Comparison of ENCODE assay signal across 1 cellular context in the genomic region with DNA sequence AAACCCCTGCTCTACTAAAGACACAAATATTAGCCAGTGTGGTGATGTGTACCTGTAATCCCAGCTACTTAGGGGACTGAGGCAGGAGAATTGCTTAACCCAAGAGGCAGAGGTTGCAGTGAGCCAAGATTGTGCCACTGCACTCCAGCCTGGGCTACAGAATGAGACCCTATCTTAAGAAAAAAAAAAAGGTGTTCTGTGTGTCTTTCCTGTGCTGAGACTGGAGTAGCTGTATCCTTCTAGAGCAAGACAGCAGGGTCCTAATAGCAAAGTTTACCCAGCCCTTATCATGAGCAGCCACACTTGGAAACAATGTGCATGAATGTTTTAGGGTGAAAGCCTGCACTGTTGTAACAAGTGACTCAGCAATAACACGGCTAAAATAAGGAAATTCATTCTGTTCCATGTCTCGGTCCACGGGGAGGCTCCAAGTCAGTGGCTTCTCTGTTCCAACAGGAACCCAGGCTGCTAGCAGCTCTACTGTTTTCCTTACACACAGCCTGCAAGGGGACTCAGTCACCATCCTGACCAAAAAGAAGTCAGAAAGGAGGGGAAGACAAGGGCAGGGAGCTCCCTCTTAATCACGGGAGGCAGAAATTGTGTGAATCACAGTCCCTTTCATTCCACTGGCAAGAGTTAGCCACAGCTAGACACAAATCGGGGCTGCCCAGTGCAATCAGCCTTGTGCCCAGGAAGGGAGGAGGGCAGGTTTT.
TF ChIP-seq lines count a peak whose summit lies in the region.

No MANE protein-coding gene starts in this region.

TF ChIP-seq in K562, 482 proteins besides CTCF, POLR2A, EP300 and RAD21 (continued from another document and continues in another):
- TF ChIP-seq NONO (IDR thresholded peaks at IDR 0.05; ENCODE audit: low read depth in 2 of 2, low read length in 1 of 2): peak in 1 of 2 experiments; percentile 87; a peak in 1 of 4 replicates
- no peak for TF ChIP-seq DNMT1 (IDR thresholded peaks at IDR 0.05)
- no peak for TF ChIP-seq RBM39 (optimal IDR thresholded peaks at IDR 0.05; ENCODE audit: low read depth, low read length)
- no peak for TF ChIP-seq CSDE1 (IDR thresholded peaks at IDR 0.05)
- TF ChIP-seq RBM17 (IDR thresholded peaks at IDR 0.05; ENCODE audit: borderline replicate concordance, low read depth, low read length): no peak
- no peak for TF ChIP-seq ZNF408 (CRISPR knock-in tag; IDR thresholded peaks at IDR 0.05; ENCODE audit: low read depth)
- peak; percentile 88 for TF ChIP-seq FOSL1 (tag; conservative IDR thresholded peaks at IDR 0.05)
- TF ChIP-seq, protein P1, sequence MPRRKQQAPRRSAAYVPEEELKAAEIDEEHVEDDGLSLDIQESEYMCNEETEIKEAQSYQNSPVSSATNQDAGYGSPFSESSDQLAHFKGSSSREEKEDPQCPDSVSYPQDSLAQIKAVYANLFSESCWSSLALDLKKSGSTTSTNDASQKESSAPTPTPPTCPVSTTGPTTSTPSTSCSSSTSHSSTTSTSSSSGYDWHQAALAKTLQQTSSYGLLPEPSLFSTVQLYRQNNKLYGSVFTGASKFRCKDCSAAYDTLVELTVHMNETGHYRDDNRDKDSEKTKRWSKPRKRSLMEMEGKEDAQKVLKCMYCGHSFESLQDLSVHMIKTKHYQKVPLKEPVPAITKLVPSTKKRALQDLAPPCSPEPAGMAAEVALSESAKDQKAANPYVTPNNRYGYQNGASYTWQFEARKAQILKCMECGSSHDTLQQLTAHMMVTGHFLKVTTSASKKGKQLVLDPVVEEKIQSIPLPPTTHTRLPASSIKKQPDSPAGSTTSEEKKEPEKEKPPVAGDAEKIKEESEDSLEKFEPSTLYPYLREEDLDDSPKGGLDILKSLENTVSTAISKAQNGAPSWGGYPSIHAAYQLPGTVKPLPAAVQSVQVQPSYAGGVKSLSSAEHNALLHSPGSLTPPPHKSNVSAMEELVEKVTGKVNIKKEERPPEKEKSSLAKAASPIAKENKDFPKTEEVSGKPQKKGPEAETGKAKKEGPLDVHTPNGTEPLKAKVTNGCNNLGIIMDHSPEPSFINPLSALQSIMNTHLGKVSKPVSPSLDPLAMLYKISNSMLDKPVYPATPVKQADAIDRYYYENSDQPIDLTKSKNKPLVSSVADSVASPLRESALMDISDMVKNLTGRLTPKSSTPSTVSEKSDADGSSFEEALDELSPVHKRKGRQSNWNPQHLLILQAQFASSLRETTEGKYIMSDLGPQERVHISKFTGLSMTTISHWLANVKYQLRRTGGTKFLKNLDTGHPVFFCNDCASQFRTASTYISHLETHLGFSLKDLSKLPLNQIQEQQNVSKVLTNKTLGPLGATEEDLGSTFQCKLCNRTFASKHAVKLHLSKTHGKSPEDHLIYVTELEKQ (CRISPR knock-in tag; IDR thresholded peaks at IDR 0.05): no peak
- TF ChIP-seq NR3C1 (CRISPR knock-in tag; IDR thresholded peaks at IDR 0.05): no peak
- peak; percentile 99 for TF ChIP-seq MAFF (IDR thresholded peaks at IDR 0.05; ENCODE audit: low read length)
- peak; percentile 7 for TF ChIP-seq MEIS2 (IDR thresholded peaks at IDR 0.05; ENCODE audit: partially characterized antibody)
- TF ChIP-seq SPI1 (IDR thresholded peaks at IDR 0.05; ENCODE audit: borderline replicate concordance, low read depth, low read length): no peak
- no peak for TF ChIP-seq CREBBP (IDR thresholded peaks at IDR 0.05; ENCODE audit: low read depth, low read length)
- TF ChIP-seq, protein P2, sequence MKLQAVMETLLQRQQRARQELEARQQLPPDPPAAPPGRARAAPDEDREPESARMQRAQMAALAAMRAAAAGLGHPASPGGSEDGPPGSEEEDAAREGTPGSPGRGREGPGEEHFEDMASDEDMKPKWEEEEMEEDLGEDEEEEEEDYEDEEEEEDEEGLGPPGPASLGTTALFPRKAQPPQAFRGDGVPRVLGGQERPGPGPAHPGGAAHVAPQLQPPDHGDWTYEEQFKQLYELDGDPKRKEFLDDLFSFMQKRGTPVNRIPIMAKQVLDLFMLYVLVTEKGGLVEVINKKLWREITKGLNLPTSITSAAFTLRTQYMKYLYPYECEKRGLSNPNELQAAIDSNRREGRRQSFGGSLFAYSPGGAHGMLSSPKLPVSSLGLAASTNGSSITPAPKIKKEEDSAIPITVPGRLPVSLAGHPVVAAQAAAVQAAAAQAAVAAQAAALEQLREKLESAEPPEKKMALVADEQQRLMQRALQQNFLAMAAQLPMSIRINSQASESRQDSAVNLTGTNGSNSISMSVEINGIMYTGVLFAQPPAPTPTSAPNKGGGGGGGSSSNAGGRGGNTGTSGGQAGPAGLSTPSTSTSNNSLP (IDR thresholded peaks at IDR 0.05; ENCODE audit: borderline replicate concordance, low read depth, low read length): peak; percentile 76; the same call in 1 of the 2 replicates
- TF ChIP-seq, protein P3, sequence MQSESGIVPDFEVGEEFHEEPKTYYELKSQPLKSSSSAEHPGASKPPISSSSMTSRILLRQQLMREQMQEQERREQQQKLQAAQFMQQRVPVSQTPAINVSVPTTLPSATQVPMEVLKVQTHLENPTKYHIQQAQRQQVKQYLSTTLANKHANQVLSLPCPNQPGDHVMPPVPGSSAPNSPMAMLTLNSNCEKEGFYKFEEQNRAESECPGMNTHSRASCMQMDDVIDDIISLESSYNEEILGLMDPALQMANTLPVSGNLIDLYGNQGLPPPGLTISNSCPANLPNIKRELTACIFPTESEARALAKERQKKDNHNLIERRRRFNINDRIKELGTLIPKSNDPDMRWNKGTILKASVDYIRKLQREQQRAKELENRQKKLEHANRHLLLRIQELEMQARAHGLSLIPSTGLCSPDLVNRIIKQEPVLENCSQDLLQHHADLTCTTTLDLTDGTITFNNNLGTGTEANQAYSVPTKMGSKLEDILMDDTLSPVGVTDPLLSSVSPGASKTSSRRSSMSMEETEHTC (IDR thresholded peaks at IDR 0.05): no peak
- peak; percentile 46; the same call in 1 of the 2 replicates for TF ChIP-seq JUN (IDR thresholded peaks at IDR 0.05; ENCODE audit: borderline replicate concordance, low read depth, low read length)
- no peak for TF ChIP-seq JUN (CRISPR knock-in tag; IDR thresholded peaks at IDR 0.05; ENCODE audit: borderline replicate concordance)
- TF ChIP-seq NBN (IDR thresholded peaks at IDR 0.05; ENCODE audit: low read depth): peak; percentile 86
- TF ChIP-seq PHTF2 (CRISPR knock-in tag; IDR thresholded peaks at IDR 0.05): no peak
- no peak for TF ChIP-seq POLR2AphosphoS2 (IDR thresholded peaks at IDR 0.05; ENCODE audit: low read length)
- 0 out of 2 replicates have a peak, but pooled peaks have one; percentile 13 for TF ChIP-seq ZNF766 (CRISPR knock-in tag; conservative IDR thresholded peaks at IDR 0.05)
- TF ChIP-seq FOXK1 (CRISPR knock-in tag; IDR thresholded peaks at IDR 0.05; ENCODE audit: borderline replicate concordance): 0 out of 2 replicates have a peak, but pooled peaks have one; percentile 20
- TF ChIP-seq NR1H2 (CRISPR knock-in tag; IDR thresholded peaks at IDR 0.05): no peak
- TF ChIP-seq BDP1 (IDR thresholded peaks at IDR 0.05; ENCODE audit: insufficient read depth, insufficient read length): no peak
- TF ChIP-seq, protein P4, sequence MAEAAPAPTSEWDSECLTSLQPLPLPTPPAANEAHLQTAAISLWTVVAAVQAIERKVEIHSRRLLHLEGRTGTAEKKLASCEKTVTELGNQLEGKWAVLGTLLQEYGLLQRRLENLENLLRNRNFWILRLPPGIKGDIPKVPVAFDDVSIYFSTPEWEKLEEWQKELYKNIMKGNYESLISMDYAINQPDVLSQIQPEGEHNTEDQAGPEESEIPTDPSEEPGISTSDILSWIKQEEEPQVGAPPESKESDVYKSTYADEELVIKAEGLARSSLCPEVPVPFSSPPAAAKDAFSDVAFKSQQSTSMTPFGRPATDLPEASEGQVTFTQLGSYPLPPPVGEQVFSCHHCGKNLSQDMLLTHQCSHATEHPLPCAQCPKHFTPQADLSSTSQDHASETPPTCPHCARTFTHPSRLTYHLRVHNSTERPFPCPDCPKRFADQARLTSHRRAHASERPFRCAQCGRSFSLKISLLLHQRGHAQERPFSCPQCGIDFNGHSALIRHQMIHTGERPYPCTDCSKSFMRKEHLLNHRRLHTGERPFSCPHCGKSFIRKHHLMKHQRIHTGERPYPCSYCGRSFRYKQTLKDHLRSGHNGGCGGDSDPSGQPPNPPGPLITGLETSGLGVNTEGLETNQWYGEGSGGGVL (CRISPR knock-in tag; IDR thresholded peaks at IDR 0.05): no peak
- TF ChIP-seq, protein P5, sequence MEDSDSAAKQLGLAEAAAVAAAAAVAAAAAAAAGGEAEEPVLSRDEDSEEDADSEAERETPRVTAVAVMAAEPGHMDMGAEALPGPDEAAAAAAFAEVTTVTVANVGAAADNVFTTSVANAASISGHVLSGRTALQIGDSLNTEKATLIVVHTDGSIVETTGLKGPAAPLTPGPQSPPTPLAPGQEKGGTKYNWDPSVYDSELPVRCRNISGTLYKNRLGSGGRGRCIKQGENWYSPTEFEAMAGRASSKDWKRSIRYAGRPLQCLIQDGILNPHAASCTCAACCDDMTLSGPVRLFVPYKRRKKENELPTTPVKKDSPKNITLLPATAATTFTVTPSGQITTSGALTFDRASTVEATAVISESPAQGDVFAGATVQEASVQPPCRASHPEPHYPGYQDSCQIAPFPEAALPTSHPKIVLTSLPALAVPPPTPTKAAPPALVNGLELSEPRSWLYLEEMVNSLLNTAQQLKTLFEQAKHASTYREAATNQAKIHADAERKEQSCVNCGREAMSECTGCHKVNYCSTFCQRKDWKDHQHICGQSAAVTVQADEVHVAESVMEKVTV (CRISPR knock-in tag; IDR thresholded peaks at IDR 0.05): no peak
- TF ChIP-seq, protein P6, sequence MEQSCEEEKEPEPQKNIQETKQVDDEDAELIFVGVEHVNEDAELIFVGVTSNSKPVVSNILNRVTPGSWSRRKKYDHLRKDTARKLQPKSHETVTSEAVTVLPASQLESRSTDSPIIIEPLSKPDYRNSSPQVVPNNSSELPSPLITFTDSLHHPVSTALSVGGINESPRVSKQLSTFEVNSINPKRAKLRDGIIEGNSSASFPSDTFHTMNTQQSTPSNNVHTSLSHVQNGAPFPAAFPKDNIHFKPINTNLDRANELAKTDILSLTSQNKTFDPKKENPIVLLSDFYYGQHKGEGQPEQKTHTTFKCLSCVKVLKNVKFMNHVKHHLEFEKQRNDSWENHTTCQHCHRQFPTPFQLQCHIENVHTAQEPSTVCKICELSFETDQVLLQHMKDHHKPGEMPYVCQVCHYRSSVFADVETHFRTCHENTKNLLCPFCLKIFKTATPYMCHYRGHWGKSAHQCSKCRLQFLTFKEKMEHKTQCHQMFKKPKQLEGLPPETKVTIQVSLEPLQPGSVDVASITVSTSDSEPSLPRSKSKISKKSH (CRISPR knock-in tag; IDR thresholded peaks at IDR 0.05): no peak
- TF ChIP-seq TSC22D4 (tag; IDR thresholded peaks at IDR 0.05): no peak
- no peak for TF ChIP-seq NR4A1 (CRISPR knock-in tag; IDR thresholded peaks at IDR 0.05)
- no peak for TF ChIP-seq NR4A1 (tag; IDR thresholded peaks at IDR 0.05)
- no peak for TF ChIP-seq TGIF2 (CRISPR knock-in tag; IDR thresholded peaks at IDR 0.05)
- no peak for TF ChIP-seq TCF7L2 (IDR thresholded peaks at IDR 0.05; ENCODE audit: low read depth, low read length)
- TF ChIP-seq, protein P7, sequence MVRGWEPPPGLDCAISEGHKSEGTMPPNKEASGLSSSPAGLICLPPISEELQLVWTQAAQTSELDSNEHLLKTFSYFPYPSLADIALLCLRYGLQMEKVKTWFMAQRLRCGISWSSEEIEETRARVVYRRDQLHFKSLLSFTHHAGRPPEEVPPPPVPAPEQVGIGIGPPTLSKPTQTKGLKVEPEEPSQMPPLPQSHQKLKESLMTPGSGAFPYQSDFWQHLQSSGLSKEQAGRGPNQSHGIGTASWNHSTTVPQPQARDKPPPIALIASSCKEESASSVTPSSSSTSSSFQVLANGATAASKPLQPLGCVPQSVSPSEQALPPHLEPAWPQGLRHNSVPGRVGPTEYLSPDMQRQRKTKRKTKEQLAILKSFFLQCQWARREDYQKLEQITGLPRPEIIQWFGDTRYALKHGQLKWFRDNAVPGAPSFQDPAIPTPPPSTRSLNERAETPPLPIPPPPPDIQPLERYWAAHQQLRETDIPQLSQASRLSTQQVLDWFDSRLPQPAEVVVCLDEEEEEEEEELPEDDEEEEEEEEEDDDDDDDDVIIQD (CRISPR knock-in tag; IDR thresholded peaks at IDR 0.05): no peak
- TF ChIP-seq ZKSCAN1 (IDR thresholded peaks at IDR 0.05; ENCODE audit: low read depth, low read length): no peak
- TF ChIP-seq KDM4B (IDR thresholded peaks at IDR 0.05; ENCODE audit: borderline replicate concordance in 2 of 2, low read depth in 1 of 2): no peak
- no peak for TF ChIP-seq ZBTB1 (CRISPR knock-in tag; IDR thresholded peaks at IDR 0.05; ENCODE audit: borderline replicate concordance, low read depth)
- TF ChIP-seq HNRNPUL1 (IDR thresholded peaks at IDR 0.05; ENCODE audit: low read length): no peak
